In genomic region chr9:39533763-39534548, GRCh38 we compare ENCODE assay signal across 6 cellular contexts.
DNase-seq lines count a peak whose midpoint lies in the region; ATAC-seq and TF ChIP-seq lines count a peak whose summit lies in the region.
"Not testable (repeated sequence)": the region's sequence is repeated elsewhere in the genome, so short reads cannot be mapped to it uniquely, and the experiment has no call there.

No MANE protein-coding gene starts in this region.

- DNase-seq in mammary epithelial cell; right cardiac atrium; sciatic nerve (ENCODE audit: low spot score); stimulated activated naive CD8-positive, alpha-beta T cell treated with anti-CD3 and anti-CD28 coated beads, Interleukin-15, amount 100 ng/mL, for 72 hours; aorta: not testable (repeated sequence)

- H3K27ac ChIP-seq in mammary epithelial cell (ENCODE audit: insufficient read depth, low read depth, low read length); gastroesophageal sphincter; right cardiac atrium (ENCODE audit: low read length); aorta (ENCODE audit: low read depth in 1 of 2, low read length in 2 of 2): not testable (repeated sequence)

- H3K27me3 ChIP-seq in mammary epithelial cell (ENCODE audit: insufficient read depth, low read length); gastroesophageal sphincter; right cardiac atrium (ENCODE audit: control insufficient read depth, insufficient read depth); aorta (ENCODE audit: control insufficient read depth in 1 of 2, insufficient read depth in 2 of 2, low read length in 1 of 2): not testable (repeated sequence)

- not testable (repeated sequence) for H3K9ac ChIP-seq in mammary epithelial cell (ENCODE audit: insufficient read depth, low read length)

- H3K4me1 Mint-ChIP-seq in stimulated activated naive CD8-positive, alpha-beta T cell treated with anti-CD3 and anti-CD28 coated beads, Interleukin-15, amount 100 ng/mL, for 72 hours: not testable (repeated sequence)

- peak; percentile 28 for ATAC-seq in gastroesophageal sphincter
- ATAC-seq in right cardiac atrium: peak; percentile 46 to 52
- peak; percentile 13 for ATAC-seq in sciatic nerve
- ATAC-seq in stimulated activated naive CD8-positive, alpha-beta T cell treated with anti-CD3 and anti-CD28 coated beads, Interleukin-15, amount 100 ng/mL, for 72 hours: peak; percentile 64
- ATAC-seq in aorta (ENCODE audit: low FRiP score): peak; percentile 41

- not testable (repeated sequence) for H3K4me3 ChIP-seq in mammary epithelial cell (replicated peaks in 1 of 3; ENCODE audit: insufficient read depth in 1 of 3, low read depth in 2 of 3, low read length in 3 of 3); gastroesophageal sphincter; right cardiac atrium (ENCODE audit: low read length); aorta (ENCODE audit: low read length in 2 of 2)

- not testable (repeated sequence) for H3K27ac Mint-ChIP-seq in stimulated activated naive CD8-positive, alpha-beta T cell treated with anti-CD3 and anti-CD28 coated beads, Interleukin-15, amount 100 ng/mL, for 72 hours

- not testable (repeated sequence) for H3K27me3 Mint-ChIP-seq in stimulated activated naive CD8-positive, alpha-beta T cell treated with anti-CD3 and anti-CD28 coated beads, Interleukin-15, amount 100 ng/mL, for 72 hours

- in situ Hi-C loops in mammary epithelial cell (cut with MboI; ENCODE audit: low sequenced_read_pairs in 2 of 2): not testable (repeated sequence)

- H3K4me2 ChIP-seq in mammary epithelial cell (ENCODE audit: insufficient read depth, low read depth, low read length): not testable (repeated sequence)

- not testable (repeated sequence) for H3K4me1 ChIP-seq in mammary epithelial cell (ENCODE audit: insufficient read depth, low read length); gastroesophageal sphincter; right cardiac atrium (ENCODE audit: control insufficient read depth, insufficient read depth, low read length); aorta (ENCODE audit: control insufficient read depth in 1 of 2, insufficient read depth in 2 of 2, low read length in 2 of 2)

- intact Hi-C loops in mammary epithelial cell (cut with micrococcal nuclease); right cardiac atrium (cut with DNase I); sciatic nerve (cut with DNase I); aorta (cut with DNase I): not testable (repeated sequence)

- not testable (repeated sequence) for BruUV-seq in mammary epithelial cell (replicated peaks; lab: Mats Ljungman, UMichigan)

- CTCF ChIA-PET in mammary epithelial cell (lab: Charles Lee; ENCODE audit: low non-redundant PET): not testable (repeated sequence)

- TF ChIP-seq POLR2A in gastroesophageal sphincter (IDR thresholded peaks at IDR 0.05): not testable (repeated sequence)

- not testable (repeated sequence) for H3K9me3 Mint-ChIP-seq in stimulated activated naive CD8-positive, alpha-beta T cell treated with anti-CD3 and anti-CD28 coated beads, Interleukin-15, amount 100 ng/mL, for 72 hours

- not testable (repeated sequence) for TF ChIP-seq CTCF in mammary epithelial cell (conservative IDR thresholded peaks at IDR 0.05 in 1 of 2, IDR thresholded peaks at IDR 0.05 in 1 of 2; ENCODE audit: extremely low read depth in 1 of 2, insufficient read depth in 1 of 2, low read depth in 1 of 2, low read length in 2 of 2); gastroesophageal sphincter (IDR thresholded peaks at IDR 0.05)

- H3K36me3 ChIP-seq in mammary epithelial cell (ENCODE audit: insufficient read depth, low read length); gastroesophageal sphincter; aorta (ENCODE audit: control insufficient read depth in 1 of 2, insufficient read depth in 2 of 2, low read length in 1 of 2): not testable (repeated sequence)

- peak overlapping the region; percentile 39 for H2AFZ ChIP-seq in mammary epithelial cell (ENCODE audit: low read depth, low read length)

- not testable (repeated sequence) for TF ChIP-seq EP300 in gastroesophageal sphincter (IDR thresholded peaks at IDR 0.05)

- H3K79me2 ChIP-seq in mammary epithelial cell (ENCODE audit: insufficient read depth, low read length): not testable (repeated sequence)

- dilution Hi-C loops in mammary epithelial cell (cut with HindIII; ENCODE audit: low sequenced_read_pairs): not testable (repeated sequence)

- H4K20me1 ChIP-seq in mammary epithelial cell (ENCODE audit: insufficient read depth, low read length): not testable (repeated sequence)

- H3K4me3 Mint-ChIP-seq in stimulated activated naive CD8-positive, alpha-beta T cell treated with anti-CD3 and anti-CD28 coated beads, Interleukin-15, amount 100 ng/mL, for 72 hours: not testable (repeated sequence)

- not testable (repeated sequence) for H3K9me3 ChIP-seq in mammary epithelial cell (replicated peaks; ENCODE audit: insufficient read depth, low read length); gastroesophageal sphincter; right cardiac atrium (ENCODE audit: control insufficient read depth, low read length); aorta (ENCODE audit: control insufficient read depth, low read length)

- WGBS in mammary epithelial cell (ENCODE audit: low coverage, missing lambda C conversion rate): no CpG with 5 or more reads among the region's 38 CpGs
- no CpG with 5 or more reads among the region's 38 CpGs for WGBS in gastroesophageal sphincter (ENCODE audit: low coverage in 1 of 2), 2 donors
- WGBS in right cardiac atrium: 79% methylated on average over 19 of the region's 38 CpGs
- WGBS in aorta, 2 donors: 78 to 82% methylated on average over 11 to 23 of the region's 38 CpGs

Comparison
In these comparisons a context has a peak if more than half of its experiments do, and no peak if none do; other contexts are left out.
1. ATAC-seq: peak in every context shown above with its lines; median percentile 64 in stimulated activated naive CD8-positive, alpha-beta T cell treated with anti-CD3 and anti-CD28 coated beads, Interleukin-15, amount 100 ng/mL, for 72 hours; 49 in right cardiac atrium; 41 in aorta; 28 in gastroesophageal sphincter; 13 in sciatic nerve.